ENCODE assay signal across 1 cellular context in genomic region chrX:20382518-20383291, GRCh38.
TF ChIP-seq lines count a peak whose summit lies in the region.

No MANE protein-coding gene starts in this region.

TF ChIP-seq in GM12878, 131 proteins besides CTCF, POLR2A, EP300 and RAD21 (continued from another document):
- 0 out of 2 replicates have a peak, but pooled peaks have one; percentile 15 for TF ChIP-seq DPF2 (IDR thresholded peaks at IDR 0.05)
